Comparison of ENCODE assay signal across 9 cellular contexts in genomic region chr1:175481126-175482071, GRCh38.
DNase-seq lines count a peak whose midpoint lies in the region; TF ChIP-seq lines count a peak whose summit lies in the region.
"Had no signal": no experiment of that assay in that cellular context is flagged by ENCODE, and none has a peak within 500 bp of the region (broad histone marks: within the 10 kb centered on the region; RNA-seq: fewer than 3 reads in every experiment).

No MANE protein-coding gene starts in this region.

- WGBS in stomach, 5 donors: 38 to 42% (median 41%) methylated on average over 10 of the region's 10 CpGs

- TF ChIP-seq CTCF in glutamatergic neuron (IDR thresholded peaks at IDR 0.05; ENCODE audit: partially characterized antibody, unreplicated experiment) (peak; percentile 78), stomach (IDR thresholded peaks at IDR 0.05) (peak in 5 of 7 experiments; percentile 14 to 54 (median 43))

- H3K27me3 ChIP-seq in stomach: peaks cover 0 to 4% (median 3%) of the 10 kb centered on the region in 3 donors

- peak; percentile 6 for DNase-seq in EL
- DNase-seq in HuH-7.5 (ENCODE audit: low spot score): peak; percentile 12
- peak; percentile 52 for DNase-seq in SK-MEL-5 (ENCODE audit: low read depth, low spot score)
- DNase-seq in glutamatergic neuron: no peak
- no peak for DNase-seq in stomach
- no peak for DNase-seq in NCI-H524 treated with DMSO at 0.1 percent for 48 hours (lab: John Stamatoyannopoulos, UW)
- DNase-seq in activated gamma-delta T cell (lab: John Stamatoyannopoulos, UW): no peak
- no peak for DNase-seq in stimulated activated CD4-positive, alpha-beta T cell treated with anti-CD3 and anti-CD28 coated beads, Interleukin-2, amount 100 ng/mL, for 24 hours

- H3K4me1 Mint-ChIP-seq in glutamatergic neuron (ENCODE audit: low read depth, unreplicated experiment): peaks cover 13% of the 10 kb centered on the region

- peaks cover 6% of the 10 kb centered on the region for H3K27me3 Mint-ChIP-seq in glutamatergic neuron (ENCODE audit: unreplicated experiment)

- no peaks in the 10 kb centered on the region for H3K36me3 ChIP-seq in stomach
- H3K36me3 ChIP-seq: SJCRH30 had no signal

- no peak for TF ChIP-seq EP300 in stomach (IDR thresholded peaks at IDR 0.05)

- H3K27ac Mint-ChIP-seq in glutamatergic neuron (ENCODE audit: unreplicated experiment): no peak overlapping the region

- no peak for TF ChIP-seq POLR2A in stomach (IDR thresholded peaks at IDR 0.05)

- peaks cover 2% of the 10 kb centered on the region for H3K9me3 Mint-ChIP-seq in glutamatergic neuron (ENCODE audit: unreplicated experiment)

- no peaks in the 10 kb centered on the region for H3K36me3 Mint-ChIP-seq in glutamatergic neuron (ENCODE audit: unreplicated experiment)

- intact Hi-C loops in stomach (cut with DNase I; ENCODE audit: low total_unique reads): no loop called here

- H3K9me3 ChIP-seq in stomach: no peaks in the 10 kb centered on the region
- H3K9me3 ChIP-seq: SJCRH30 had no signal

- in situ Hi-C loops in SK-MEL-5 (cut with HindIII; ENCODE audit: low pct_unique_long_range_greater_than_20kb, low sequenced_read_pairs): no loop called here

- no peak overlapping the region for H3K4me3 ChIP-seq in stomach
- H3K4me3 ChIP-seq: SJCRH30 had no signal

- peaks cover 0 to 4% (median 0%) of the 10 kb centered on the region in 4 donors for H3K4me1 ChIP-seq in stomach

- no peak overlapping the region for H3K4me3 Mint-ChIP-seq in glutamatergic neuron (ENCODE audit: unreplicated experiment)

- H3K27ac ChIP-seq in stomach: no peak overlapping the region
- H3K27ac ChIP-seq: SJCRH30 had no signal

Comparison
In these comparisons a context has a peak if more than half of its experiments do, and no peak if none do; other contexts are left out.
1. DNase-seq: peak in EL (single experiment), HuH-7.5 (single experiment) and SK-MEL-5 (single experiment); none in glutamatergic neuron (single experiment), stomach (single experiment), NCI-H524 treated with DMSO at 0.1 percent for 48 hours (single experiment), activated gamma-delta T cell (single experiment) and stimulated activated CD4-positive, alpha-beta T cell treated with anti-CD3 and anti-CD28 coated beads, Interleukin-2, amount 100 ng/mL, for 24 hours (0 of 2).